ENCODE assay signal across 9 cellular contexts in genomic region chr12:6697584-6698351, GRCh38. TPM values are rescaled to one million over a fixed set of nuclear protein-coding genes. Genes with fewer than 3 reads are reported as not detected.
A peak's percentile ranks its signal among the peaks of the same experiment; 100 is the strongest.
DNase-seq lines count a peak whose midpoint lies in the region; ATAC-seq and TF ChIP-seq lines count a peak whose summit lies in the region.
"Had no signal": no experiment of that assay in that cellular context is flagged by ENCODE, and none has a peak within 500 bp of the region (broad histone marks: within the 10 kb centered on the region; RNA-seq: fewer than 3 reads in every experiment).

No MANE protein-coding gene starts in this region.

- TF ChIP-seq CTCF in GM13977 (IDR thresholded peaks at IDR 0.05; ENCODE audit: extremely low read depth, insufficient read depth, missing control alignments) = peak; percentile 56
- TF ChIP-seq CTCF in Panc1 (IDR thresholded peaks at IDR 0.05) = peak; percentile 80

- intact Hi-C loops in Panc1 (cut with micrococcal nuclease; ENCODE audit: unreplicated experiment) = loop anchor here (2.0 kb wide), 1 partner anchor 81 kb away; no protein-coding TSS in a partner anchor

- POLR2A ChIA-PET in Panc1 (lab: Charles Lee) = no interaction called here

- H3K4me1 ChIP-seq in Panc1 (ENCODE audit: control insufficient read depth, insufficient read depth, low read length) = no peaks in the 10 kb centered on the region

- H3K4me3 ChIP-seq in Panc1 (ENCODE audit: low read depth in 2 of 2, low read length in 2 of 2) = no peak overlapping the region
- H3K4me3 ChIP-seq: skin epidermis had no signal

- in situ Hi-C loops in GM13977 (cut with MboI; ENCODE audit: low pct_unique_long_range_greater_than_20kb, low sequenced_read_pairs, unreplicated experiment) (no loop called here), Panc1 (cut with HindIII; ENCODE audit: low pct_unique_long_range_greater_than_20kb, low sequenced_read_pairs) (no loop called here)

- CTCF ChIA-PET in Panc1 (lab: Charles Lee) = no interaction called here

- H3K36me3 ChIP-seq in Panc1 (ENCODE audit: control insufficient read depth, insufficient read depth, low read length) = no peaks in the 10 kb centered on the region

- no peak overlapping the region for H3K27ac ChIP-seq in Panc1 (ENCODE audit: low read length)
- H3K27ac ChIP-seq: skin epidermis had no signal

- H3K27me3 ChIP-seq in Panc1 (ENCODE audit: control insufficient read depth, insufficient read depth, low read length) = peaks cover 11% of the 10 kb centered on the region

- no peaks in the 10 kb centered on the region for H3K9me3 ChIP-seq in Panc1 (ENCODE audit: control insufficient read depth, insufficient read depth, low read depth, low read length)

- BruUV-seq in Panc1 (replicated peaks; lab: Mats Ljungman, UMichigan) = no TSS peak

- DNase-seq in COLO668 (lab: John Stamatoyannopoulos, UW; ENCODE audit: unreplicated experiment) = peak; percentile 31
- peak; percentile 64 for DNase-seq in GM13977 (ENCODE audit: low spot score)
- no peak for DNase-seq in Panc1 (ENCODE audit: low read depth, low spot score)
- DNase-seq in epidermal melanocyte (ENCODE audit: insufficient read length, low spot score) = peak; percentile 79
- DNase-seq in pons (ENCODE audit: low spot score) = peak; percentile 25

- peak; percentile 88 for ATAC-seq in Panc1
- ATAC-seq in HG03342 (IDR thresholded peaks at IDR 0.05; ENCODE audit: unreplicated experiment) = no peak
- no peak for ATAC-seq in HG02973 (IDR thresholded peaks at IDR 0.05; ENCODE audit: unreplicated experiment)
- no peak for ATAC-seq in GM19455 (IDR thresholded peaks at IDR 0.05; ENCODE audit: unreplicated experiment)

RNA-seq across cellular contexts. Expression of gene PIANP, which starts 2.8 kb away (rescaled TPM):
- 0.13 TPM for total RNA-seq in Panc1 (2021; ENCODE audit: unreplicated experiment)
- 0.73 TPM for polyA plus RNA-seq in Panc1 (2012; ENCODE audit: insufficient read length)

RNA-seq across cellular contexts. Expression of gene ZNF384, which starts 8.6 kb away (rescaled TPM):
- 54.3 TPM for total RNA-seq in Panc1 (2021; ENCODE audit: unreplicated experiment)
- 60.1 TPM for polyA plus RNA-seq in Panc1 (2012; ENCODE audit: insufficient read length)

RNA-seq across cellular contexts. Expression of gene COPS7A, which starts 26.1 kb away (rescaled TPM):
- total RNA-seq in Panc1 (2021; ENCODE audit: unreplicated experiment) = 37.5 TPM
- polyA plus RNA-seq in Panc1 (2012; ENCODE audit: insufficient read length) = 76.8 TPM

RNA-seq across cellular contexts. Expression of gene ING4, which starts 34.8 kb away (rescaled TPM):
- total RNA-seq in Panc1 (2021; ENCODE audit: unreplicated experiment) = 11.4 TPM
- polyA plus RNA-seq in Panc1 (2012; ENCODE audit: insufficient read length) = 17.2 TPM

RNA-seq across cellular contexts. Expression of gene ACRBP, which starts 50.5 kb away (rescaled TPM):
- total RNA-seq in Panc1 (2021; ENCODE audit: unreplicated experiment) = 0.54 TPM
- polyA plus RNA-seq in Panc1 (2012; ENCODE audit: insufficient read length) = 0.71 TPM
